30 cellular contexts compared by ENCODE assay signal in the genomic region with DNA sequence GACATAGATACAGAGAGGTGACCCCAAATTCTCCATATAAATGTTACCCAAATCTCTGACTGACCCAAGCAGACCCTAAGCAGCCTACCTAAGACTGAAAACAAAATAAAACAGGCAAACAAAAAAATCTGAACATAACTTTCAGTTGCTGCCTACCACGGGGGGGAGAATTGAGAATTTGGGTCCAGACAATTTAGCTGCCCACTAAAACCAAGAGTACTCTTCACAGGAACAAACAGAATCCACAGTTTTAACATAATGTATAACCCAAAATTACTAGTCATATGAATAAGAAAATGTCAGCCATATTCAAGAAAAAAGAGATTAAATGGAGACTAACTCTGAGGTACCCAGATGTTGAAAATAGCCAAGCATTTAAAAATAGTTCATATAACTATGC.
"Had no signal": no experiment of that assay in that cellular context is flagged by ENCODE, and none has a peak within 500 bp of the region (broad histone marks: within the 10 kb centered on the region; RNA-seq: fewer than 3 reads in every experiment).

No MANE protein-coding gene starts in this region.

- H3K27ac Mint-ChIP-seq: naive thymus-derived CD4-positive, alpha-beta T cell; natural killer cell; nephron; neural progenitor cell; progenitor cell of endocrine pancreas; stimulated activated naive CD8-positive, alpha-beta T cell treated with anti-CD3 and anti-CD28 coated beads, Interleukin-15, amount 100 ng/mL, for 72 hours; type B pancreatic cell had no signal

- H3K36me3 Mint-ChIP-seq: naive thymus-derived CD4-positive, alpha-beta T cell; natural killer cell; neural progenitor cell; type B pancreatic cell had no signal

- H3K4me3 Mint-ChIP-seq: naive thymus-derived CD4-positive, alpha-beta T cell; natural killer cell; nephron; neural progenitor cell; stimulated activated naive CD8-positive, alpha-beta T cell treated with anti-CD3 and anti-CD28 coated beads, Interleukin-15, amount 100 ng/mL, for 72 hours; type B pancreatic cell had no signal

- H3K9me3 Mint-ChIP-seq: natural killer cell; nephron; stimulated activated naive CD8-positive, alpha-beta T cell treated with anti-CD3 and anti-CD28 coated beads, Interleukin-15, amount 100 ng/mL, for 72 hours; type B pancreatic cell had no signal

- H3K4me3 ChIP-seq: neural progenitor cell, ovary, psoas muscle, skin epidermis, smooth muscle cell, spleen, suprapubic skin, testis, tibial artery, transverse colon, upper lobe of right lung, uterus had no signal

- H3K4me1 Mint-ChIP-seq: naive thymus-derived CD4-positive, alpha-beta T cell; nephron; stimulated activated naive CD8-positive, alpha-beta T cell treated with anti-CD3 and anti-CD28 coated beads, Interleukin-15, amount 100 ng/mL, for 72 hours had no signal

- H3K27me3 Mint-ChIP-seq: stimulated activated naive CD8-positive, alpha-beta T cell treated with anti-CD3 and anti-CD28 coated beads, Interleukin-15, amount 100 ng/mL, for 72 hours; type B pancreatic cell had no signal

- DNase-seq: naive thymus-derived CD4-positive, alpha-beta T cell; natural killer cell; occipital lobe; ovary; posterior cingulate gyrus; psoas muscle; right cardiac atrium; spleen; stimulated activated CD4-positive, alpha-beta T cell treated with anti-CD3 and anti-CD28 coated beads, Interleukin-12 subunit alpha, Interleukin-12 subunit beta, amount 100 ng/mL, for 4 hours; stimulated activated CD4-positive, alpha-beta T cell treated with anti-CD3 and anti-CD28 coated beads, Interleukin-1b, Interleukin-23, amount 100 ng/mL, for 48 hours; stimulated activated CD4-positive, alpha-beta T cell treated with anti-CD3 and anti-CD28 coated beads, Interleukin-4, amount 100 ng/mL, for 1 hour; stimulated activated CD4-positive, alpha-beta T cell treated with anti-CD3 and anti-CD28 coated beads, Interleukin-4, amount 100 ng/mL, for 4 hours; stimulated activated CD8-positive, alpha-beta memory T cell treated with anti-CD3 and anti-CD28 coated beads, Interleukin-4, amount 100 ng/mL, for 48 hours; stimulated activated naive CD4-positive, alpha-beta T cell; stimulated activated naive CD8-positive, alpha-beta T cell treated with anti-CD3 and anti-CD28 coated beads, Interleukin-15, amount 100 ng/mL, for 72 hours; stimulated activated naive CD8-positive, alpha-beta T cell treated with anti-CD3 and anti-CD28 coated beads, Interleukin-15, Interleukin-2, amounts not matched to agents 100 U/mL and 50 U/mL, for 24 hours; substantia nigra; testis; tibial artery; transverse colon; upper lobe of right lung; uterus had no signal

- ATAC-seq: naive thymus-derived CD4-positive, alpha-beta T cell; natural killer cell; psoas muscle; right cardiac atrium; sciatic nerve; stimulated activated naive CD8-positive, alpha-beta T cell treated with anti-CD3 and anti-CD28 coated beads, Interleukin-15, amount 100 ng/mL, for 72 hours; stimulated activated naive CD8-positive, alpha-beta T cell treated with anti-CD3 and anti-CD28 coated beads, Interleukin-15, Interleukin-2, amounts not matched to agents 100 U/mL and 50 U/mL, for 24 hours; upper lobe of right lung had no signal
